In the genomic region with DNA sequence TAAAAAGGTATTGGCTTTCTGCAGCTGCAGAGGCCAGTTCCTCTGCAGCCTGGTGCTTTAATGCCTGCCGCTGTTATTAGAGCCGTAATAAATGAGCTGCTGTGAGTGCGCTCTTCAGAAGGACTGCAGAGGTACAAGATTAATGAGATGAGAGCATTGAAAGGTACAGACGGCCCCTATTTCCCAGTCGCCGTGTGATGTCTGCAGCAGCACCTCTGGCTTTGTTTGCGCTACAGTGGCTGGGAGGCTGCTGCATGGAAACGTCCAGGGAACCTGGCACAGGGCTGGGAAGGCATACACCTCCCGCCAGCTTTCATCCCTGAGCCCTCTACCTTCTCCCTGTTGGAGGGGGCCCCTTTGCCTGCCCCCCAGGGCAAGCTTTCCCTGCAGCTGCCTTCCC, we compare ENCODE assay signal across 20 cellular contexts.
A peak's percentile ranks its signal among the peaks of the same experiment; 100 is the strongest.
DNase-seq lines count a peak whose midpoint lies in the region; ATAC-seq and TF ChIP-seq lines count a peak whose summit lies in the region.
"Had no signal": no experiment of that assay in that cellular context is flagged by ENCODE, and none has a peak within 500 bp of the region (broad histone marks: within the 10 kb centered on the region; RNA-seq: fewer than 3 reads in every experiment).

No MANE protein-coding gene starts in this region.

- H2AFZ ChIP-seq in mesenchymal stem cell (ENCODE audit: low read depth, low read length), result no peak overlapping the region
- H2AFZ ChIP-seq: hepatocyte had no signal

- H3K18ac ChIP-seq in mesenchymal stem cell (ENCODE audit: low read depth in 1 of 2, low read length in 2 of 2), result no peak overlapping the region

- no peak for TF ChIP-seq POLR2A in testis (IDR thresholded peaks at IDR 0.05)

- H3K4me1 ChIP-seq in mesenchymal stem cell (ENCODE audit: control insufficient read depth, insufficient read depth, low read depth, low read length) (peaks cover 27% of the 10 kb centered on the region), testis (peaks cover 4% of the 10 kb centered on the region)

- H3K27me3 ChIP-seq in mesenchymal stem cell (ENCODE audit: control insufficient read depth in 1 of 2, insufficient read depth in 1 of 2, low read length in 2 of 2) (no peaks in the 10 kb centered on the region), testis (no peaks in the 10 kb centered on the region)
- H3K27me3 ChIP-seq: hepatocyte, ovary, thyroid gland had no signal

- whole genome bisulfite sequencing in mesenchymal stem cell, result 55% methylated on average over 9 of the region's 9 CpGs
- WGBS in testis, 2 donors, result 87 to 92% methylated on average over 9 of the region's 9 CpGs

- DNase-seq in DMS79 treated with DMSO at 0.1 percent for 48 hours (lab: John Stamatoyannopoulos, UW), result peak; percentile 52
- DNase-seq in NCI-H2081 (lab: John Stamatoyannopoulos, UW), result peak; percentile 34 to 73
- peak; percentile 77 for DNase-seq in NCI-H748 (lab: John Stamatoyannopoulos, UW; ENCODE audit: unreplicated experiment)
- no peak for DNase-seq in mesenchymal stem cell
- DNase-seq in testis, result no peak
- no peak for DNase-seq in NAMALWA (ENCODE audit: low spot score)
- DNase-seq: activated CD4-positive, alpha-beta T cell treated with anti-CD3 and anti-CD28 coated beads for 4 hours; activated CD8-positive, alpha-beta memory T cell treated with anti-CD3 and anti-CD28 coated beads, Interleukin-2, amount 10 ng/mL, durations not matched to agents 7 days and 5 days; AML-193; COR-L47; kidney; NCI-H1048; ovary; T-cell; thyroid gland had no signal

- peak overlapping the region; percentile 63 for H2AK5ac ChIP-seq in mesenchymal stem cell (ENCODE audit: low read length, severe bottlenecking)

- no peaks in the 10 kb centered on the region for H3K9me3 ChIP-seq in mesenchymal stem cell (ENCODE audit: control insufficient read depth, low read length)
- no peaks in the 10 kb centered on the region for H3K9me3 ChIP-seq in testis
- H3K9me3 ChIP-seq: ovary, thyroid gland had no signal

- no peaks in the 10 kb centered on the region for H3K79me1 ChIP-seq in mesenchymal stem cell (replicated peaks; ENCODE audit: low read length, poor library complexity, severe bottlenecking)

- no peak overlapping the region for H2BK5ac ChIP-seq in mesenchymal stem cell (ENCODE audit: low read depth, low read length, poor library complexity, severe bottlenecking)

- H2BK120ac ChIP-seq in mesenchymal stem cell (ENCODE audit: low read depth, low read length), result no peak overlapping the region

- no peak overlapping the region for H3K4me2 ChIP-seq in mesenchymal stem cell (ENCODE audit: low read length, poor library complexity, severe bottlenecking)
- H3K4me2 ChIP-seq: hepatocyte had no signal

- H3K9ac ChIP-seq in mesenchymal stem cell (ENCODE audit: low read length), result no peak overlapping the region

- no peak overlapping the region for H4K8ac ChIP-seq in mesenchymal stem cell (ENCODE audit: low read length)

- no peak overlapping the region for H3K23ac ChIP-seq in mesenchymal stem cell (ENCODE audit: low read length in 2 of 2)

- intact Hi-C loops in testis (cut with DNase I; ENCODE audit: low total_unique reads), result no loop called here

- no peak overlapping the region for H4K91ac ChIP-seq in mesenchymal stem cell (ENCODE audit: low read length)

- ATAC-seq in HG03460 (IDR thresholded peaks at IDR 0.05; ENCODE audit: unreplicated experiment), result no peak
- ATAC-seq: activated CD8-positive, alpha-beta memory T cell treated with anti-CD3 and anti-CD28 coated beads, Interleukin-2, amount 10 ng/mL, durations not matched to agents 7 days and 5 days; activated T-helper 17 cell treated with anti-CD3 and anti-CD28 coated beads, Interleukin-2, amount 50 U/mL, for 72 hours; sciatic nerve; T-cell had no signal

- no peak overlapping the region for H3K4me3 ChIP-seq in mesenchymal stem cell (ENCODE audit: insufficient read depth in 1 of 2, low read depth in 1 of 2, low read length in 2 of 2)
- H3K4me3 ChIP-seq in testis, result no peak overlapping the region
- H3K4me3 ChIP-seq: coronary artery, hepatocyte, ovary, thyroid gland had no signal

- no peak overlapping the region for H2BK12ac ChIP-seq in mesenchymal stem cell (ENCODE audit: low read length in 2 of 2)

- H2BK15ac ChIP-seq in mesenchymal stem cell (ENCODE audit: low read depth, poor library complexity, severe bottlenecking), result no peak overlapping the region

- TF ChIP-seq CTCF in testis (IDR thresholded peaks at IDR 0.05), result no peak

- no peak overlapping the region for H3K4ac ChIP-seq in mesenchymal stem cell (ENCODE audit: low read depth in 1 of 2, low read length in 2 of 2)

- H3K27ac ChIP-seq in mesenchymal stem cell (ENCODE audit: low read length, poor library complexity, severe bottlenecking) (no peak overlapping the region), testis (no peak overlapping the region)
- H3K27ac ChIP-seq: coronary artery, hepatocyte, ovary, thyroid gland had no signal

- H3K36me3 ChIP-seq in mesenchymal stem cell (ENCODE audit: control insufficient read depth in 1 of 2, insufficient read depth in 2 of 2, low read depth in 1 of 2, low read length in 2 of 2), result no peaks in the 10 kb centered on the region
- no peaks in the 10 kb centered on the region for H3K36me3 ChIP-seq in testis (ENCODE audit: low read depth, missing control alignments)
- H3K36me3 ChIP-seq: ovary, thyroid gland had no signal

- H3K14ac ChIP-seq in mesenchymal stem cell (ENCODE audit: low read length in 2 of 2), result no peak overlapping the region

Comparison
In these comparisons a context has a peak if more than half of its experiments do, and no peak if none do; other contexts are left out.
1. DNase-seq: peak in DMS79 treated with DMSO at 0.1 percent for 48 hours (single experiment), NCI-H2081 (2 of 2) and NCI-H748 (single experiment); none in mesenchymal stem cell (single experiment), testis (single experiment) and NAMALWA (single experiment).